27 cellular contexts compared by ENCODE assay signal in the genomic region with DNA sequence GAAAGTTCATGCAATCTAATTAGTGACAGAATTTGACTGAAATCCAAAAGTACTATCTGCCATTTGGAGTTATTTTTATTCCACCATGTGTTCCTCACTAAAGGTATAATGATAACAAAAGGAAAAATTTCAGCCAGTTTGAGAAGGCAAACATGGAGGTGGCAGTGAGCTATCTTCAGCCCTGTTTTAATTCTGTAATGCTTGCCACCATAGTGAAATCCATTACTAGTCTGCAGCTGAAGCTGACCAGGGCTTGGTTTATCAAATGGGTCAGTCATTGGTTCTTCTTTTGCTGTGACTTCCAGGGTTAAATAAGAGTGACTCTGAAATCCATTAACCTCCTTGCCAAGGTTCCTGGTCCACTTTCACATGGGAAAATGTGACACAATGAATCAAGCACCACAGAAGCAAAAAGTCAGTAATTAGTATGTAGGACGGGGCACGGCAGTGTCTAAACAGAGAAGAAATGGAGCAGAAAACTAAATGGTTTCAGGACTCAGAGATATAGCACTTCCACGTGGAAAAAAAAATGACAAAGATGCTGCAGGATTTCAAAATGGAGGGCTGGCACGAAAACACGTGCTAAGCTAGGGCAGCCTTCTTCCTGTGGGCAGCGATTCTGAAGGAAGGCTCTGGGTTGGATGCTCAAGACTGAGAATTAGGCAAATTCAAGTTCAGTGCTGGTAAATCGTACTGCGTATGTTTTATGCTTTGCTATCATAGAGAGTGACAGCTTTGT.
"Had no signal": no experiment of that assay in that cellular context is flagged by ENCODE, and none has a peak within 500 bp of the region (broad histone marks: within the 10 kb centered on the region; RNA-seq: fewer than 3 reads in every experiment).

No MANE protein-coding gene starts in this region.

- H3K36me3 ChIP-seq: brain microvascular endothelial cell, Peyer's patch, SJSA1 had no signal

- H3K4me1 ChIP-seq: SJSA1 had no signal

- H3K27ac ChIP-seq: brain microvascular endothelial cell, cardiac muscle cell, Peyer's patch, SJSA1 had no signal

- H3K36me3 Mint-ChIP-seq: activated CD8-positive, alpha-beta memory T cell treated with anti-CD3 and anti-CD28 coated beads, Interleukin-2, amount 10 ng/mL, durations not matched to agents 7 days and 5 days; activated naive CD4-positive, alpha-beta T cell treated with anti-CD3 and anti-CD28 coated beads, Interleukin-2, amount 50 U/mL, for 72 hours; WTC11 had no signal

- H3K4me3 ChIP-seq: cardiac muscle cell, K562, Peyer's patch, SJSA1 had no signal

- H3K9me3 ChIP-seq: Peyer's patch, SJSA1 had no signal

- H3K27me3 Mint-ChIP-seq: activated CD8-positive, alpha-beta memory T cell treated with anti-CD3 and anti-CD28 coated beads, Interleukin-2, amount 10 ng/mL, durations not matched to agents 7 days and 5 days; activated naive CD8-positive, alpha-beta T cell treated with anti-CD3 and anti-CD28 coated beads, Interleukin-2, amount 50 U/mL, for 24 hours; activated T-cell treated with anti-CD3 and anti-CD28 coated beads, Interleukin-2, amount 50 U/mL, for 24 hours had no signal

- ATAC-seq: activated CD8-positive, alpha-beta memory T cell treated with anti-CD3 and anti-CD28 coated beads, Interleukin-2, amount 10 ng/mL, durations not matched to agents 7 days and 5 days; activated naive CD4-positive, alpha-beta T cell treated with anti-CD3 and anti-CD28 coated beads, Interleukin-2, amount 50 U/mL, for 72 hours; activated naive CD8-positive, alpha-beta T cell treated with anti-CD3 and anti-CD28 coated beads, Interleukin-2, amount 50 U/mL, for 24 hours; K562; SK-N-SH treated with all-trans-retinoic acid at 6 μM for 48 hours; WTC11 had no signal

- H3K4me3 Mint-ChIP-seq: activated CD8-positive, alpha-beta memory T cell treated with anti-CD3 and anti-CD28 coated beads, Interleukin-2, amount 10 ng/mL, durations not matched to agents 7 days and 5 days; activated naive CD8-positive, alpha-beta T cell treated with anti-CD3 and anti-CD28 coated beads, Interleukin-2, amount 50 U/mL, for 24 hours; activated T-cell treated with anti-CD3 and anti-CD28 coated beads, Interleukin-2, amount 50 U/mL, for 24 hours; activated T-helper 1 cell treated with anti-CD3 and anti-CD28 coated beads, Interleukin-12 subunit alpha, Interleukin-12 subunit beta, Interleukin-2, Interleukin-4 antibody, amounts not matched to agents 30 ng/mL and 10 ng/mL and 1 ng/mL, durations not matched to agents 14 hours and 24 hours and 36 hours; WTC11 had no signal

- FAIRE-seq: astrocyte, K562 had no signal

- H3K9me3 Mint-ChIP-seq: activated naive CD4-positive, alpha-beta T cell treated with anti-CD3 and anti-CD28 coated beads, Interleukin-2, amount 50 U/mL, for 72 hours; activated naive CD8-positive, alpha-beta T cell treated with anti-CD3 and anti-CD28 coated beads, Interleukin-2, amount 50 U/mL, for 24 hours; activated T-cell treated with anti-CD3 and anti-CD28 coated beads, Interleukin-2, amount 50 U/mL, for 24 hours; activated T-helper 1 cell treated with anti-CD3 and anti-CD28 coated beads, Interleukin-12 subunit alpha, Interleukin-12 subunit beta, Interleukin-2, Interleukin-4 antibody, amounts not matched to agents 30 ng/mL and 10 ng/mL and 1 ng/mL, durations not matched to agents 14 hours and 24 hours and 36 hours; WTC11 had no signal

- H3K4me1 Mint-ChIP-seq: activated CD8-positive, alpha-beta memory T cell treated with anti-CD3 and anti-CD28 coated beads, Interleukin-2, amount 10 ng/mL, durations not matched to agents 7 days and 5 days; activated naive CD8-positive, alpha-beta T cell treated with anti-CD3 and anti-CD28 coated beads, Interleukin-2, amount 50 U/mL, for 24 hours; WTC11 had no signal

- H3K27me3 ChIP-seq: brain microvascular endothelial cell, cardiac muscle cell, Peyer's patch, SJSA1 had no signal

- H3K27ac Mint-ChIP-seq: activated CD8-positive, alpha-beta memory T cell treated with anti-CD3 and anti-CD28 coated beads, Interleukin-2, amount 10 ng/mL, durations not matched to agents 7 days and 5 days; activated naive CD4-positive, alpha-beta T cell treated with anti-CD3 and anti-CD28 coated beads, Interleukin-2, amount 50 U/mL, for 72 hours; activated naive CD8-positive, alpha-beta T cell treated with anti-CD3 and anti-CD28 coated beads, Interleukin-2, amount 50 U/mL, for 24 hours; activated T-cell treated with anti-CD3 and anti-CD28 coated beads, Interleukin-2, amount 50 U/mL, for 24 hours; activated T-helper 1 cell treated with anti-CD3 and anti-CD28 coated beads, Interleukin-12 subunit alpha, Interleukin-12 subunit beta, Interleukin-2, Interleukin-4 antibody, amounts not matched to agents 30 ng/mL and 10 ng/mL and 1 ng/mL, durations not matched to agents 14 hours and 24 hours and 36 hours; WTC11 had no signal

- DNase-seq: activated CD4-positive, alpha-beta T cell treated with anti-CD3 and anti-CD28 coated beads for 48 hours; activated CD4-positive, alpha-beta T cell treated with anti-CD3 and anti-CD28 coated beads, Interleukin-2, amount 50 U/mL, for 4 hours; activated CD4-positive, CD25-positive, alpha-beta regulatory T cell treated with anti-CD3 and anti-CD28 coated beads, Interleukin-2, amount 50 U/mL, for 72 hours; activated CD8-positive, alpha-beta memory T cell treated with anti-CD3 and anti-CD28 coated beads, Interleukin-2, amount 10 ng/mL, durations not matched to agents 7 days and 5 days; activated effector memory CD4-positive, alpha-beta T cell treated with anti-CD3 and anti-CD28 coated beads, Interleukin-2, amount 50 U/mL, for 16 hours; activated naive CD4-positive, alpha-beta T cell treated with Interleukin-2 at 50 U/mL for 16 hours; activated naive CD8-positive, alpha-beta T cell treated with anti-CD3 and anti-CD28 coated beads, Interleukin-2, amount 50 U/mL, for 24 hours; activated T-cell treated with anti-CD3 and anti-CD28 coated beads, Interleukin-2, amount 50 U/mL, for 24 hours; amniotic stem cell; brain microvascular endothelial cell; Kasumi-1; NCI-H1105 treated with DMSO at 0.1 percent for 48 hours; NCI-H1436 treated with DMSO at 0.1 percent for 48 hours; NCI-H1930; NCI-H2171 treated with DMSO at 0.1 percent for 48 hours; NCI-H510A treated with DMSO at 0.1 percent for 48 hours; Peyer's patch; SHP77; SW 1271 had no signal
